19 cellular contexts compared by ENCODE assay signal in the genomic region with DNA sequence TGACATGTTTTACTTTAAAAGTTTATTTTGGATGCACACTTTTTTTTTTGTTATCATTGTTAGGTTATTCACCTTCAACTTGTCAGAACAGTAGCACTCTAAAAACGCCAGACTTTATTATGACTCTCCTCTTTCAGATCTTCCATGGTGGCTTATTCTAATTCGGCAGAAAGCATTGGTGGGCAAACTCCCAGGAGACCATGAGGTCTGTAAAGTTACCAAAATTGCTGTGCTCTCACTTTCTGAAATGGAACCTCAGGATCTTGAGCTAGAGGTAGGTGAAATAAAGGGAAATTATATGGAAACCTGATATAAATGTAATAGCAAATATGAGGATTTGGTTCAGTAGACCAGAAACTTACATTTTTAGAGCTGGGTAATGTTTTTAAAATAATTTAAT.
"Had no signal": no experiment of that assay in that cellular context is flagged by ENCODE, and none has a peak within 500 bp of the region (broad histone marks: within the 10 kb centered on the region; RNA-seq: fewer than 3 reads in every experiment).

No MANE protein-coding gene starts in this region.

- H3K9me3 ChIP-seq: esophagus muscularis mucosa, gastrocnemius medialis, heart right ventricle, left lung, lower lobe of right lung, mucosa of descending colon had no signal

- DNase-seq: dermis blood vessel endothelial cell; dorsolateral prefrontal cortex; effector CD4-positive, alpha-beta T cell; effector memory CD4-positive, alpha-beta T cell; foreskin keratinocyte; gastrocnemius medialis; glutamatergic neuron; head of caudate nucleus; heart right ventricle; hippocampal formation; left cardiac atrium; left lung; left ventricle myocardium superior; lower lobe of right lung; mesenchymal stem cell; mucosa of descending colon had no signal

- H3K36me3 ChIP-seq: esophagus muscularis mucosa, gastrocnemius medialis, heart right ventricle, left lung, lower lobe of right lung had no signal

- H3K27ac Mint-ChIP-seq: mesothelial cell of epicardium had no signal

- H3K4me3 Mint-ChIP-seq: mesothelial cell of epicardium had no signal

- ATAC-seq: foreskin keratinocyte, gastrocnemius medialis, heart right ventricle, left cardiac atrium, left lung, left ventricle myocardium superior, lower lobe of right lung, mucosa of descending colon had no signal

- H3K9me3 Mint-ChIP-seq: mesothelial cell of epicardium had no signal

- H3K27ac ChIP-seq: coronary artery, dorsolateral prefrontal cortex, esophagus muscularis mucosa, foreskin keratinocyte, gastrocnemius medialis, heart right ventricle, left lung, lower lobe of right lung had no signal

- H3K4me3 ChIP-seq: coronary artery, dorsolateral prefrontal cortex, esophagus muscularis mucosa, gastrocnemius medialis, heart right ventricle, left lung, lower lobe of right lung, mucosa of descending colon had no signal

- H3K27me3 ChIP-seq: dorsolateral prefrontal cortex, esophagus muscularis mucosa, foreskin keratinocyte, gastrocnemius medialis, left lung had no signal
